1 cellular context compared by ENCODE assay signal in genomic region chr17:58375811-58376210, GRCh38.
TF ChIP-seq lines count a peak whose summit lies in the region.

No MANE protein-coding gene starts in this region.

TF ChIP-seq in GM23338, 12 proteins besides CTCF, POLR2A, EP300 and RAD21:
- TF ChIP-seq, protein P1, sequence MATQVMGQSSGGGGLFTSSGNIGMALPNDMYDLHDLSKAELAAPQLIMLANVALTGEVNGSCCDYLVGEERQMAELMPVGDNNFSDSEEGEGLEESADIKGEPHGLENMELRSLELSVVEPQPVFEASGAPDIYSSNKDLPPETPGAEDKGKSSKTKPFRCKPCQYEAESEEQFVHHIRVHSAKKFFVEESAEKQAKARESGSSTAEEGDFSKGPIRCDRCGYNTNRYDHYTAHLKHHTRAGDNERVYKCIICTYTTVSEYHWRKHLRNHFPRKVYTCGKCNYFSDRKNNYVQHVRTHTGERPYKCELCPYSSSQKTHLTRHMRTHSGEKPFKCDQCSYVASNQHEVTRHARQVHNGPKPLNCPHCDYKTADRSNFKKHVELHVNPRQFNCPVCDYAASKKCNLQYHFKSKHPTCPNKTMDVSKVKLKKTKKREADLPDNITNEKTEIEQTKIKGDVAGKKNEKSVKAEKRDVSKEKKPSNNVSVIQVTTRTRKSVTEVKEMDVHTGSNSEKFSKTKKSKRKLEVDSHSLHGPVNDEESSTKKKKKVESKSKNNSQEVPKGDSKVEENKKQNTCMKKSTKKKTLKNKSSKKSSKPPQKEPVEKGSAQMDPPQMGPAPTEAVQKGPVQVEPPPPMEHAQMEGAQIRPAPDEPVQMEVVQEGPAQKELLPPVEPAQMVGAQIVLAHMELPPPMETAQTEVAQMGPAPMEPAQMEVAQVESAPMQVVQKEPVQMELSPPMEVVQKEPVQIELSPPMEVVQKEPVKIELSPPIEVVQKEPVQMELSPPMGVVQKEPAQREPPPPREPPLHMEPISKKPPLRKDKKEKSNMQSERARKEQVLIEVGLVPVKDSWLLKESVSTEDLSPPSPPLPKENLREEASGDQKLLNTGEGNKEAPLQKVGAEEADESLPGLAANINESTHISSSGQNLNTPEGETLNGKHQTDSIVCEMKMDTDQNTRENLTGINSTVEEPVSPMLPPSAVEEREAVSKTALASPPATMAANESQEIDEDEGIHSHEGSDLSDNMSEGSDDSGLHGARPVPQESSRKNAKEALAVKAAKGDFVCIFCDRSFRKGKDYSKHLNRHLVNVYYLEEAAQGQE (IDR thresholded peaks at IDR 0.05; ENCODE audit: unreplicated experiment): no peak
- no peak for TF ChIP-seq ETS1 (IDR thresholded peaks at IDR 0.05)
- no peak for TF ChIP-seq EZH2 (IDR thresholded peaks at IDR 0.05; ENCODE audit: low read depth, unreplicated experiment)
- TF ChIP-seq JUNB (IDR thresholded peaks at IDR 0.05; ENCODE audit: unreplicated experiment): no peak
- no peak for TF ChIP-seq EZH2phosphoT487 (IDR thresholded peaks at IDR 0.05; ENCODE audit: unreplicated experiment)
TF ChIP-seq in GM23338: peak in this region for 0.
